ENCODE assay signal across 18 cellular contexts in the genomic region with DNA sequence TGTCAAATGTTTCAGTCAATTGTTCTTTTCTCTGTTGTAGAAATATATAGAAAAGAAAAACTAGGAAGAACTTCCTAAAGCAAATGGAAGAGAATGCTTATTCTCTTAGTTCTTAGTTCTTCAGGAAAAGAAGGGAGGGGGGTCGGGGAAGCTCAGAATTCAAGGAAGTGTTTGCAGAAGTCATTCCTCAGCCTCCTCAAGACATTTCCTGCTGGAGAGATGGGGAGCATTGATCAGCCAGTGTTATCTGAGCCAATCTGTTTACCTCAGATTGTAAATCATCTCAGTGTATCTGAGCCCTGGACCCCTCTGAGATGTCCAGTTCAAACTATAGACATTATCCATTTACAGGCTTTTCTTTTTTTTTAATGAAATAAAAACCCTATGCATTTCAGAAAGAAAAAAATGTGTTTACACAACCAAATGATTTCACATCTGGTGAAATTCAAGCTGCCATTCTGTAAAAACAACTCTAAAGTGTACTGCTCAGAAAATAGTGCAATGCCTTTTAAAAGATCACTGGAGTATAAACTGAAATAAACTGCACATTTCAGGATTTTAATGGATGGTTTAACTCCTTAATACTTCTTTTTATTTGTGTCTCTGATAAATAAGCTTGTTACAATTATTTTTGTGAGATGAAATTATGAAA.
DNase-seq lines count a peak whose midpoint lies in the region; ATAC-seq and TF ChIP-seq lines count a peak whose summit lies in the region.
"Had no signal": no experiment of that assay in that cellular context is flagged by ENCODE, and none has a peak within 500 bp of the region (broad histone marks: within the 10 kb centered on the region; RNA-seq: fewer than 3 reads in every experiment).

No MANE protein-coding gene starts in this region.

- H3K27me3 Mint-ChIP-seq in type B pancreatic cell, result no peaks in the 10 kb centered on the region

- H3K9ac ChIP-seq in PC-3 (ENCODE audit: low read length), result no peak overlapping the region

- POLR2A ChIA-PET in PC-3 (lab: Charles Lee; ENCODE audit: unreplicated experiment), result no interaction called here

- in situ Hi-C loops in astrocyte of the spinal cord (cut with HindIII; ENCODE audit: low sequenced_read_pairs), result no loop called here

- CTCF ChIA-PET in PC-3 (lab: Charles Lee), result no interaction called here

- BruUV-seq in PC-3 (replicated peaks; lab: Mats Ljungman, UMichigan), result no TSS peak

- no peak overlapping the region for H3K4me2 ChIP-seq in PC-3 (ENCODE audit: low read length)
- H3K4me2 ChIP-seq: A549 had no signal

- H3K9me2 ChIP-seq in PC-3 (replicated peaks; ENCODE audit: low read length), result no peaks in the 10 kb centered on the region

- no peaks in the 10 kb centered on the region for H4K20me1 ChIP-seq in PC-3 (ENCODE audit: low read length)

- peaks cover 23% of the 10 kb centered on the region for H3K4me1 Mint-ChIP-seq in type B pancreatic cell (ENCODE audit: unreplicated experiment)

- no peaks in the 10 kb centered on the region for H3K79me2 ChIP-seq in PC-3 (ENCODE audit: low read length)

- H3K27ac ChIP-seq in PC-3 (ENCODE audit: low read length), result no peak overlapping the region
- H3K27ac ChIP-seq: A549, RWPE1 had no signal

- DNase-seq in NCI-H82 (lab: John Stamatoyannopoulos, UW) (peak; percentile 1), NCI-H82 treated with DMSO at 0.1 percent for 48 hours (lab: John Stamatoyannopoulos, UW; ENCODE audit: unreplicated experiment) (no peak), astrocyte of the spinal cord (ENCODE audit: low read depth, low spot score) (peak; percentile 3), left kidney (ENCODE audit: low read depth, low spot score) (peak; percentile 41), type B pancreatic cell (ENCODE audit: extremely low spot score, unreplicated experiment) (no peak), PC-3 (no peak), AG20443 (ENCODE audit: low spot score) (no peak)
- DNase-seq: AML-193; Calu3; MG63; NCI-H1092 treated with DMSO at 0.1 percent for 48 hours; NCI-H1694 treated with DMSO at 0.1 percent for 48 hours; NCI-H524; NK-92 treated with Interleukin-12 subunit alpha and Interleukin-12 subunit beta, amount 100 ng/mL, for 24 hours; OCI-M1 had no signal

- peak overlapping the region; percentile 57 for H3K4me3 Mint-ChIP-seq in type B pancreatic cell

- no peaks in the 10 kb centered on the region for H3K9me3 ChIP-seq in PC-3 (ENCODE audit: low read length)
- H3K9me3 ChIP-seq: A549, MG63 had no signal

- H3K27ac Mint-ChIP-seq in type B pancreatic cell, result no peak overlapping the region

- H3K36me3 ChIP-seq in PC-3 (ENCODE audit: low read depth, low read length), result no peaks in the 10 kb centered on the region
- H3K36me3 ChIP-seq: MG63 had no signal

- ATAC-seq in PC-3, result no peak
- ATAC-seq in HG02885 (IDR thresholded peaks at IDR 0.05; ENCODE audit: poor library complexity, unreplicated experiment), result no peak
- ATAC-seq: A549 had no signal

- H2AFZ ChIP-seq in PC-3 (ENCODE audit: low read length), result no peak overlapping the region

- no peaks in the 10 kb centered on the region for H3K9me3 Mint-ChIP-seq in type B pancreatic cell

- no peaks in the 10 kb centered on the region for H3F3A ChIP-seq in PC-3 (ENCODE audit: low read length, unreplicated experiment)

- no peaks in the 10 kb centered on the region for H3K4me1 ChIP-seq in PC-3 (ENCODE audit: insufficient read depth, low read length)
- H3K4me1 ChIP-seq: A549 had no signal

- peaks cover 50% of the 10 kb centered on the region for H3K27me3 ChIP-seq in PC-3 (ENCODE audit: low read length)
- H3K27me3 ChIP-seq: MG63 had no signal

- TF ChIP-seq CTCF in astrocyte of the spinal cord (IDR thresholded peaks at IDR 0.05; ENCODE audit: low read depth, low read length), result no peak
- TF ChIP-seq CTCF in type B pancreatic cell (conservative IDR thresholded peaks at IDR 0.05), result no peak
- no peak for TF ChIP-seq CTCF in PC-3 (conservative IDR thresholded peaks at IDR 0.05; ENCODE audit: low read depth, low read length)

- H3K4me3 ChIP-seq in astrocyte of the spinal cord (ENCODE audit: low read depth, low read length) (no peak overlapping the region), PC-3 (ENCODE audit: low read length) (no peak overlapping the region)
- H3K4me3 ChIP-seq: A549, MG63 had no signal

- no peaks in the 10 kb centered on the region for H3K36me3 Mint-ChIP-seq in type B pancreatic cell

- intact Hi-C loops in PC-3 (cut with micrococcal nuclease), result no loop called here

Comparison
In these comparisons a context has a peak if more than half of its experiments do, and no peak if none do; other contexts are left out.
1. DNase-seq: peak in NCI-H82 (single experiment), astrocyte of the spinal cord (single experiment) and left kidney (single experiment); none in NCI-H82 treated with DMSO at 0.1 percent for 48 hours (single experiment), type B pancreatic cell (single experiment), PC-3 (single experiment) and AG20443 (single experiment).